16 cellular contexts compared by ENCODE assay signal in the genomic region with DNA sequence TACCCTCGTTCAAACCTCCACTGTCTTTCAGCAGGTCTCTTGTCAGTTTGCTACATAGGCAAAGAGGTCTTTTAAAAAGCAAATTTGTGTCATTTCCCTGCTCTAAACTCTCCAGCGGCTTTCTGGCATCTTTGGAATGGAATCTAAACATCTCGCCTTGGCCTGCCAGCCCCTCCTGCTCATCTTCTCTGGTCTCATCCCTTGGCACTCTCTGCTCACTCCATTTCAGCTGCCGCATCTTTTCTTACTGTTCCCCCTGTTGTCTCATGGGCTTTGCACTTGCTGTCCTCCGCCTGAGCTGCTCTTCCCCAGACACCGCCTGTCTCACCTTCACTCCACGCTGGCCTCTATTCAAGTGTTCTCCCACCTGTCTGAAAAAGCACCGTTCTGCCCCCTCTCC. TPM values are rescaled to one million over a fixed set of nuclear protein-coding genes. Genes with fewer than 3 reads are reported as not detected.
A peak's percentile ranks its signal among the peaks of the same experiment; 100 is the strongest.
DNase-seq lines count a peak whose midpoint lies in the region; ATAC-seq and TF ChIP-seq lines count a peak whose summit lies in the region.
"Had no signal": no experiment of that assay in that cellular context is flagged by ENCODE, and none has a peak within 500 bp of the region (broad histone marks: within the 10 kb centered on the region; RNA-seq: fewer than 3 reads in every experiment).

No MANE protein-coding gene starts in this region.

- ATAC-seq in natural killer cell (no peak), sciatic nerve (no peak), GM21423 (IDR thresholded peaks at IDR 0.05; ENCODE audit: unreplicated experiment) (no peak)

- peaks cover 24% of the 10 kb centered on the region for H3K36me3 Mint-ChIP-seq in activated CD4-positive, alpha-beta T cell treated with anti-CD3 and anti-CD28 coated beads, Interleukin-2, amount 10 ng/mL, durations not matched to agents 24 days and 14 days (ENCODE audit: low read depth)
- H3K36me3 Mint-ChIP-seq in natural killer cell, result no peaks in the 10 kb centered on the region

- intact Hi-C loops in activated CD4-positive, alpha-beta T cell treated with anti-CD3 and anti-CD28 coated beads, Interleukin-2, amount 10 ng/mL, durations not matched to agents 24 days and 14 days (cut with micrococcal nuclease), result loop anchor here (10.0 kb wide), 1 partner anchor 1791 kb away; a partner anchor contains a TSS
- intact Hi-C loops in natural killer cell (cut with micrococcal nuclease), result no loop called here
- intact Hi-C loops in sciatic nerve (cut with DNase I), result no loop called here

- no peaks in the 10 kb centered on the region for H3K9me3 Mint-ChIP-seq in activated CD4-positive, alpha-beta T cell treated with anti-CD3 and anti-CD28 coated beads, Interleukin-2, amount 10 ng/mL, durations not matched to agents 24 days and 14 days
- no peaks in the 10 kb centered on the region for H3K9me3 Mint-ChIP-seq in natural killer cell

- peak overlapping the region; percentile 15 for H3K27ac Mint-ChIP-seq in activated CD4-positive, alpha-beta T cell treated with anti-CD3 and anti-CD28 coated beads, Interleukin-2, amount 10 ng/mL, durations not matched to agents 24 days and 14 days
- H3K27ac Mint-ChIP-seq in natural killer cell, result peak overlapping the region; percentile 50 to 58

- H3K4me1 Mint-ChIP-seq in activated CD4-positive, alpha-beta T cell treated with anti-CD3 and anti-CD28 coated beads, Interleukin-2, amount 10 ng/mL, durations not matched to agents 24 days and 14 days, result peaks cover 22% of the 10 kb centered on the region
- H3K4me1 Mint-ChIP-seq in natural killer cell, result peaks cover 70 to 83% of the 10 kb centered on the region in 2 donors

- no peaks in the 10 kb centered on the region for H3K27me3 Mint-ChIP-seq in activated CD4-positive, alpha-beta T cell treated with anti-CD3 and anti-CD28 coated beads, Interleukin-2, amount 10 ng/mL, durations not matched to agents 24 days and 14 days
- H3K27me3 Mint-ChIP-seq in natural killer cell (ENCODE audit: low read depth in 2 of 2), result no peaks in the 10 kb centered on the region

- no peak overlapping the region for H3K4me3 Mint-ChIP-seq in activated CD4-positive, alpha-beta T cell treated with anti-CD3 and anti-CD28 coated beads, Interleukin-2, amount 10 ng/mL, durations not matched to agents 24 days and 14 days
- H3K4me3 Mint-ChIP-seq in natural killer cell, result no peak overlapping the region

- DNase-seq in activated CD4-positive, alpha-beta T cell treated with anti-CD3 and anti-CD28 coated beads, Interleukin-2, amount 10 ng/mL, durations not matched to agents 24 days and 14 days, result no peak
- no peak for DNase-seq in activated CD4-positive, alpha-beta T cell treated with anti-CD3 and anti-CD28 coated beads for 1 hour
- DNase-seq in natural killer cell (no peak), sciatic nerve (ENCODE audit: low spot score) (no peak), SKM-1 (lab: John Stamatoyannopoulos, UW; ENCODE audit: unreplicated experiment) (no peak)
- DNase-seq: 8988T, GOT3, NCI-H1417, NCI-H1930, NCI-H2171 treated with DMSO at 0.1 percent for 48 hours, NCI-H446 treated with DMSO at 0.1 percent for 48 hours, NCI-H774, PC-9 had no signal

- H3K27ac ChIP-seq in angular gyrus (ENCODE audit: low read depth, low read length) (peak overlapping the region; percentile 49), temporal lobe (ENCODE audit: low read depth, low read length) (peak overlapping the region; percentile 72)
- H3K27ac ChIP-seq: PC-9 had no signal

- no peak for TF ChIP-seq CTCF in natural killer cell (IDR thresholded peaks at IDR 0.05)

RNA-seq across cellular contexts. Expression of a gene that starts 46.6 kb away (rescaled TPM):
- 22.2 and 22.4 TPM in 2 replicates for total RNA-seq in activated CD4-positive, alpha-beta T cell treated with anti-CD3 and anti-CD28 coated beads, Interleukin-2, amount 10 ng/mL, durations not matched to agents 24 days and 14 days
- total RNA-seq in natural killer cell (100 to 1,000 TPM; 142 to 162 (median 145) TPM), temporal lobe (18.2 TPM), sciatic nerve (25.6 TPM)
